In genomic region chr1:17471393-17471792, GRCh38 we compare ENCODE assay signal across 17 cellular contexts. TPM values are rescaled to one million over a fixed set of nuclear protein-coding genes. Genes with fewer than 3 reads are reported as not detected.
DNase-seq lines count a peak whose midpoint lies in the region; ATAC-seq and TF ChIP-seq lines count a peak whose summit lies in the region.
"Had no signal": no experiment of that assay in that cellular context is flagged by ENCODE, and none has a peak within 500 bp of the region (broad histone marks: within the 10 kb centered on the region; RNA-seq: fewer than 3 reads in every experiment).

No MANE protein-coding gene starts in this region.

- H4K5ac ChIP-seq in H9 (ENCODE audit: insufficient read length, low read depth, low read length), result no peak overlapping the region

- no CpG with 5 or more reads among the region's 2 CpGs for WGBS in H9 (ENCODE audit: extremely low coverage, insufficient read length, low lambda C conversion rate)

- no peaks in the 10 kb centered on the region for H4K20me1 ChIP-seq in H9 (ENCODE audit: control insufficient read depth, insufficient read depth, insufficient read length)

- no peak overlapping the region for H2BK5ac ChIP-seq in H9 (ENCODE audit: insufficient read length, low read length)

- H3K18ac ChIP-seq in H9 (ENCODE audit: insufficient read length, low read depth, low read length), result peak overlapping the region; percentile 12

- H2BK20ac ChIP-seq in H9 (ENCODE audit: low read depth, low read length, poor library complexity, severe bottlenecking), result no peak overlapping the region

- H3K27ac Mint-ChIP-seq in H9 (peak overlapping the region in 2 of 3 experiments; percentile 70 to 99; a peak in 4 of 7 replicates), WTC11 (peak overlapping the region; percentile 100)
- H3K27ac Mint-ChIP-seq: CD4-positive, alpha-beta memory T cell had no signal

- H2AK5ac ChIP-seq in H9 (ENCODE audit: insufficient read length, low read length), result no peak overlapping the region

- H3K4me1 ChIP-seq in H9 (ENCODE audit: insufficient read depth, low read length), result peaks cover 7% of the 10 kb centered on the region; the same call in 1 of the 2 replicates
- H3K4me1 ChIP-seq in HUES48 (ENCODE audit: control insufficient read depth, insufficient read depth, low read length), result peaks cover 21% of the 10 kb centered on the region
- peaks cover 16% of the 10 kb centered on the region for H3K4me1 ChIP-seq in iPS-18a (ENCODE audit: control insufficient read depth, low read depth, low read length)

- no peak overlapping the region for H3K14ac ChIP-seq in H9 (ENCODE audit: insufficient read depth, low read length)

- H3K27me3 Mint-ChIP-seq in H9 (ENCODE audit: low read depth) (peaks cover 1% of the 10 kb centered on the region), WTC11 (ENCODE audit: low read depth) (peaks cover 14% of the 10 kb centered on the region)

- H3K9me3 ChIP-seq in H9 (ENCODE audit: control insufficient read depth, low read depth, low read length), result no peaks in the 10 kb centered on the region
- H3K9me3 ChIP-seq in HUES48 (ENCODE audit: control insufficient read depth, insufficient read depth, low read length), result no peaks in the 10 kb centered on the region
- no peaks in the 10 kb centered on the region for H3K9me3 ChIP-seq in iPS-18a (ENCODE audit: control insufficient read depth, low read depth, low read length)

- H2BK120ac ChIP-seq in H9 (ENCODE audit: low read depth, low read length, poor library complexity, severe bottlenecking), result no peak overlapping the region

- H3T11ph ChIP-seq in H9 (ENCODE audit: low read length), result no peak overlapping the region

- TF ChIP-seq CTCF in H9 (conservative IDR thresholded peaks at IDR 0.05), result no peak
- TF ChIP-seq CTCF in WTC11 (IDR thresholded peaks at IDR 0.05), result no peak

- no peak overlapping the region for H3K23ac ChIP-seq in H9 (ENCODE audit: insufficient read length, low read depth, low read length)

- H3K9me3 Mint-ChIP-seq in H9 (no peaks in the 10 kb centered on the region; a peak in 1 of 5 replicates), WTC11 (no peaks in the 10 kb centered on the region)

- no peak overlapping the region for H3K56ac ChIP-seq in H9 (ENCODE audit: insufficient read length, low read depth, low read length)

- H3K4me3 Mint-ChIP-seq in H9 (peak overlapping the region in 1 of 2 experiments; percentile 35; a peak in 1 of 5 replicates), WTC11 (no peak overlapping the region)
- H3K4me3 Mint-ChIP-seq: CD4-positive, alpha-beta memory T cell had no signal

- no peaks in the 10 kb centered on the region for H3K23me2 ChIP-seq in H9 (ENCODE audit: insufficient read length, low read depth, low read length, poor library complexity, severe bottlenecking)

- no peak overlapping the region for H3K4me2 ChIP-seq in H9 (ENCODE audit: insufficient read depth, insufficient read length, low read length)

- POLR2A ChIA-PET in WTC11 (lab: Charles Lee), result interaction anchor here (0.7 kb wide), 1 partner anchor 19 kb away, joined by 6 read pairs; no protein-coding TSS in a partner anchor

- no peaks in the 10 kb centered on the region for H3K79me2 ChIP-seq in H9 (ENCODE audit: insufficient read depth, low read length)

- DNase-seq in H9 (no peak), WTC11 (ENCODE audit: low spot score) (no peak)
- no peak for DNase-seq in stimulated activated CD4-positive, alpha-beta T cell treated with anti-CD3 and anti-CD28 coated beads, Interleukin-2, amount 100 ng/mL, for 24 hours
- DNase-seq in effector CD4-positive, alpha-beta T cell, result no peak
- DNase-seq in stimulated activated CD4-positive, alpha-beta T cell treated with anti-CD3 and anti-CD28 coated beads, Interleukin-15, amount 100 ng/mL, for 24 hours, result no peak
- DNase-seq: C1 segment of cervical spinal cord; Calu3; CD4-positive, alpha-beta memory T cell; COR-L47; DMS53; DMS79 treated with DMSO at 0.1 percent for 48 hours; GF-D8; GM23248; HCEC 1CT had no signal

- H3K79me1 ChIP-seq in H9 (ENCODE audit: insufficient read depth, low read depth, low read length, poor library complexity, severe bottlenecking), result no peaks in the 10 kb centered on the region

- no peak overlapping the region for H2BK15ac ChIP-seq in H9 (ENCODE audit: low read depth, low read length)

- H3K4ac ChIP-seq in H9 (ENCODE audit: low read depth, low read length), result no peak overlapping the region

- no peak overlapping the region for H4K8ac ChIP-seq in H9 (replicated peaks; ENCODE audit: insufficient read length, low read depth, low read length)

- H3K36me3 Mint-ChIP-seq in H9 (ENCODE audit: insufficient read depth in 1 of 3, low read depth in 3 of 3) (no peaks in the 10 kb centered on the region), WTC11 (no peaks in the 10 kb centered on the region)
- H3K36me3 Mint-ChIP-seq: CD4-positive, alpha-beta memory T cell had no signal

- H2BK12ac ChIP-seq in H9 (ENCODE audit: insufficient read length, low read depth, low read length), result peak overlapping the region; percentile 11

- ATAC-seq in WTC11 (no peak), GM21528 (IDR thresholded peaks at IDR 0.05; ENCODE audit: low FRiP score, unreplicated experiment) (no peak)

- H3K4me1 Mint-ChIP-seq in H9 (peaks cover 30 to 36% of the 10 kb centered on the region in 2 experiments), WTC11 (peaks cover 51% of the 10 kb centered on the region)
- H3K4me1 Mint-ChIP-seq: CD4-positive, alpha-beta memory T cell had no signal

- CTCF ChIA-PET in WTC11 (lab: Charles Lee), result interaction anchor here (0.6 to 1.5 kb wide), 4 partner anchors 10 to 135 kb away, joined by 3 to 4 read pairs (median 3); no protein-coding TSS in a partner anchor

- H3K27ac ChIP-seq in H9 (ENCODE audit: insufficient read length, low read depth, low read length) (peak overlapping the region; percentile 94), HUES48 (ENCODE audit: low read depth, low read length) (peak overlapping the region; percentile 99), iPS-18a (ENCODE audit: low read length) (peak overlapping the region; percentile 79)
- H3K27ac ChIP-seq: GM23248 had no signal

- H3K4me3 ChIP-seq in HUES48 (ENCODE audit: low read depth, low read length), result no peak overlapping the region
- no peak overlapping the region for H3K4me3 ChIP-seq in iPS-18a (ENCODE audit: low read length)
- H3K4me3 ChIP-seq: GM23248 had no signal

- no peak overlapping the region for H4K91ac ChIP-seq in H9 (ENCODE audit: insufficient read length, low read depth, low read length)

- H3K27me3 ChIP-seq in H9 (ENCODE audit: insufficient read depth, low read length) (no peaks in the 10 kb centered on the region), HUES48 (ENCODE audit: control insufficient read depth, insufficient read depth, low read length) (no peaks in the 10 kb centered on the region), iPS-18a (ENCODE audit: control insufficient read depth, insufficient read depth, low read length) (no peaks in the 10 kb centered on the region)

- H3K36me3 ChIP-seq in HUES48 (ENCODE audit: control insufficient read depth, insufficient read depth, low read length) (no peaks in the 10 kb centered on the region), iPS-18a (ENCODE audit: control insufficient read depth, low read depth, low read length) (no peaks in the 10 kb centered on the region)

- no peak overlapping the region for H3K9ac ChIP-seq in H9 (ENCODE audit: extremely low read depth, insufficient read length, low read length)
- no peak overlapping the region for H3K9ac ChIP-seq in HUES48 (ENCODE audit: low read depth, low read length)
- H3K9ac ChIP-seq in iPS-18a (ENCODE audit: low read length), result no peak overlapping the region
- H3K9ac ChIP-seq: GM23248 had no signal

- H2AFZ ChIP-seq in H9 (ENCODE audit: low read length), result no peak overlapping the region
- H2AFZ ChIP-seq: GM23248 had no signal

TF ChIP-seq in WTC11, 78 proteins besides CTCF, POLR2A, EP300 and RAD21:
- TF ChIP-seq MAX (CRISPR knock-in tag; IDR thresholded peaks at IDR 0.05) (no peak), FOXJ3 (CRISPR knock-in tag; IDR thresholded peaks at IDR 0.05; ENCODE audit: borderline replicate concordance) (no peak), OVOL2 (CRISPR knock-in tag; IDR thresholded peaks at IDR 0.05; ENCODE audit: borderline replicate concordance) (no peak), ZNF532 (CRISPR knock-in tag; IDR thresholded peaks at IDR 0.05; ENCODE audit: borderline replicate concordance) (no peak), ZNF121 (CRISPR knock-in tag; IDR thresholded peaks at IDR 0.05) (peak; percentile 98), ATF1 (CRISPR knock-in tag; IDR thresholded peaks at IDR 0.05) (no peak)
TF ChIP-seq in WTC11: peak in this region for 1.

RNA-seq across cellular contexts. Expression of gene RCC2, which starts 31.9 kb away (rescaled TPM):
- 473 and 474 TPM in 2 replicates for total RNA-seq in H9 (2021)
- 377 to 407 TPM (median 395 TPM) in 3 replicates for total RNA-seq in WTC11 (2021)
